ENCODE assay signal across 8 cellular contexts in genomic region chr17:77472837-77473214, GRCh38.
A peak's percentile ranks its signal among the peaks of the same experiment; 100 is the strongest.
DNase-seq lines count a peak whose midpoint lies in the region; ATAC-seq and TF ChIP-seq lines count a peak whose summit lies in the region.

No MANE protein-coding gene starts in this region.

- H3K4me1 Mint-ChIP-seq in CD14-positive monocyte = peaks cover 95% of the 10 kb centered on the region
- peaks cover 90 to 100% (median 97%) of the 10 kb centered on the region in 7 donors for H3K4me1 Mint-ChIP-seq in naive thymus-derived CD4-positive, alpha-beta T cell

- peak overlapping the region; percentile 73 to 94 (median 87) for H3K27ac Mint-ChIP-seq in CD14-positive monocyte
- H3K27ac Mint-ChIP-seq in naive thymus-derived CD4-positive, alpha-beta T cell = peak overlapping the region; percentile 87 to 99 (median 94)

- ATAC-seq in naive thymus-derived CD4-positive, alpha-beta T cell = no peak
- ATAC-seq in GM19452 (IDR thresholded peaks at IDR 0.05; ENCODE audit: unreplicated experiment) = no peak

- H3K27me3 Mint-ChIP-seq in CD14-positive monocyte (ENCODE audit: low read depth in 3 of 3) = peaks cover 0 to 2% (median 2%) of the 10 kb centered on the region in 3 donors
- no peaks in the 10 kb centered on the region for H3K27me3 Mint-ChIP-seq in naive thymus-derived CD4-positive, alpha-beta T cell

- no peaks in the 10 kb centered on the region for H3K27me3 ChIP-seq in colonic mucosa
- no peaks in the 10 kb centered on the region for H3K27me3 ChIP-seq in naive thymus-derived CD4-positive, alpha-beta T cell (ENCODE audit: control insufficient read depth in 2 of 2, insufficient read depth in 2 of 2, low read length in 2 of 2)

- H3K27ac ChIP-seq in colonic mucosa = peak overlapping the region; percentile 42
- H3K27ac ChIP-seq in naive thymus-derived CD4-positive, alpha-beta T cell (ENCODE audit: low read depth, low read length) = peak overlapping the region; percentile 71

- TF ChIP-seq CTCF in CD14-positive monocyte (IDR thresholded peaks at IDR 0.05) (no peak), NB4 (IDR thresholded peaks at IDR 0.05; ENCODE audit: low read depth, low read length) (no peak), colonic mucosa (IDR thresholded peaks at IDR 0.05) (no peak)

- H3K4me3 Mint-ChIP-seq in CD14-positive monocyte = peak overlapping the region; percentile 50 to 67
- H3K4me3 Mint-ChIP-seq in naive thymus-derived CD4-positive, alpha-beta T cell = peak overlapping the region; percentile 67 to 90 (median 74)

- H3K36me3 ChIP-seq in colonic mucosa = no peaks in the 10 kb centered on the region
- peaks cover 0 to 46% (median 14%) of the 10 kb centered on the region in 3 experiments for H3K36me3 ChIP-seq in naive thymus-derived CD4-positive, alpha-beta T cell (ENCODE audit: control insufficient read depth in 2 of 3, insufficient read depth in 3 of 3, low read length in 3 of 3)

- intact Hi-C loops in CD14-positive monocyte (cut with micrococcal nuclease) = loop anchor here (5.0 kb wide), 1 partner anchor 36 kb away; no protein-coding TSS in a partner anchor
- intact Hi-C loops in colonic mucosa (cut with DNase I) = no loop called here
- intact Hi-C loops in naive thymus-derived CD4-positive, alpha-beta T cell (cut with micrococcal nuclease) = loop anchor here in 1 of 2 donors (1.0 to 2.0 kb wide), 3 partner anchors 8 to 22 kb away; no protein-coding TSS in a partner anchor

- H3K9ac ChIP-seq in colonic mucosa (ENCODE audit: low read depth in 2 of 2, low read length in 2 of 2) = no peak overlapping the region

- peaks cover 25% of the 10 kb centered on the region for H3K4me1 ChIP-seq in colonic mucosa
- H3K4me1 ChIP-seq in naive thymus-derived CD4-positive, alpha-beta T cell (ENCODE audit: control insufficient read depth in 2 of 2, insufficient read depth in 2 of 2, low read length in 2 of 2) = peaks cover 87 to 99% of the 10 kb centered on the region in 2 donors

- no peak for TF ChIP-seq POLR2A in NB4 (IDR thresholded peaks at IDR 0.05; ENCODE audit: extremely low read depth, insufficient read length)

- POLR2A ChIA-PET in naive thymus-derived CD4-positive, alpha-beta T cell (lab: Charles Lee) = interaction anchor here (0.7 to 9.9 kb wide), 12 partner anchors 11 to 345 kb away, joined by 3 to 97 read pairs (median 4); no protein-coding TSS in a partner anchor

- DNase-seq in CD14-positive monocyte (ENCODE audit: low spot score) (no peak), NB4 (ENCODE audit: low read depth) (peak; percentile 37), colonic mucosa (no peak), COLO668 (lab: John Stamatoyannopoulos, UW; ENCODE audit: unreplicated experiment) (no peak), KG1 (lab: John Stamatoyannopoulos, UW) (no peak)
- no peak for DNase-seq in naive thymus-derived CD4-positive, alpha-beta T cell
- no peak for DNase-seq in stimulated activated naive CD4-positive, alpha-beta T cell (lab: John Stamatoyannopoulos, UW)

- no peak overlapping the region for H3K4me3 ChIP-seq in NB4 (ENCODE audit: low read depth, low read length)
- no peak overlapping the region for H3K4me3 ChIP-seq in colonic mucosa
- H3K4me3 ChIP-seq in naive thymus-derived CD4-positive, alpha-beta T cell (ENCODE audit: low read length) = peak overlapping the region; percentile 15

- H3K36me3 Mint-ChIP-seq in CD14-positive monocyte = peaks cover 63 to 83% of the 10 kb centered on the region in 2 donors
- H3K36me3 Mint-ChIP-seq in naive thymus-derived CD4-positive, alpha-beta T cell = peaks cover 10 to 56% (median 39%) of the 10 kb centered on the region in 5 donors

- H3K9me3 Mint-ChIP-seq in CD14-positive monocyte = peaks cover 0 to 9% (median 0%) of the 10 kb centered on the region in 7 donors
- H3K9me3 Mint-ChIP-seq in naive thymus-derived CD4-positive, alpha-beta T cell = peaks cover 0 to 10% (median 0%) of the 10 kb centered on the region in 11 donors

- CTCF ChIA-PET in naive thymus-derived CD4-positive, alpha-beta T cell (lab: Charles Lee) = interaction anchor here (0.6 to 2.8 kb wide), 14 partner anchors 10 to 644 kb away, joined by 3 to 12 read pairs (median 4); no protein-coding TSS in a partner anchor

- no peaks in the 10 kb centered on the region for H3K9me3 ChIP-seq in colonic mucosa
- H3K9me3 ChIP-seq in naive thymus-derived CD4-positive, alpha-beta T cell (ENCODE audit: control insufficient read depth in 2 of 3, low read length in 3 of 3) = no peaks in the 10 kb centered on the region
